Comparison of ENCODE assay signal across 8 cellular contexts in the genomic region with DNA sequence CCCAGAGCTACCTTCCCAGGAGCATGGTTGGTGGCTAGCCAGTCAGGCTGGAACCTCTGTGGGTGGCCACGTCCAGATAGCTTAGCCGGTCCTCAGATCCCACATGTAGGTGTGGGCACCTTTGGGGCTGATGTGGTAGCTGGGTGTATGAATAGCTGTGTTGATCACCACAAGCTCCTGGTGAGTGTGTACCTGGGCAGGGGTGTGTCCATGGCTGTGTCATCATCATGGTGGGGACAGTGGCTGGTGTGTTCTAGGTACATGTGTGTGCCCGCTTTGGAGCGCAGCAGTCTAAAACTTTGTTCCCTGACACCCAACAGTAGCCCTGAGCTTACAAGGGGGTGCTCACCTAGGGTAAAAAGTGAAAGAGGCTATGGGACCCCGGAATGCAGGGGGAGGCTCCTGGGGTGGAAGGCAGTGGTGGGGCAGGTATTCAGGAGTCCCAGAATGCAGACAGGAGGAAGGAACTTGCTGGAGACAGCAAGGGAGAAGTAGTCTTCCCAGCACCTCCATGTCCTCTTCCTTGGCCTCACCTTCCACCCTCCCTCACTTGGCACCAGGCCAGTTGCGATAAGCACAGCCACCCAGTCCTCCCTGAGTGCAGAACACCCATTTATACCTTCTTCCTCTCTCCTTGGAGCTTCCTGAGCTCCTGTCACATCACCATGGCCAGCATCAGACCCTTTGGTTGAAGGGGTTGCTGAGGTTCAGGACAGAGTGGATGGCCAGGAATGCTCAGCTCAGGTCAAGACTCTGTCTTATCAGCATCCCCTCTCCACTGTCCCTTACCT. TPM values are rescaled to one million over a fixed set of nuclear protein-coding genes. Genes with fewer than 3 reads are reported as not detected.
DNase-seq lines count a peak whose midpoint lies in the region; ATAC-seq, FAIRE-seq and TF ChIP-seq lines count a peak whose summit lies in the region.

No MANE protein-coding gene starts in this region.

- ATAC-seq in WTC11 (no peak), pancreas (peak; percentile 12 to 42 (median 22)), HG03571 (IDR thresholded peaks at IDR 0.05; ENCODE audit: unreplicated experiment) (no peak)

- no peak for FAIRE-seq in pancreas (lab: Jason Lieb, UNC)

- intact Hi-C loops in pancreas (cut with DNase I) = no loop called here

- peaks cover 19 to 37% (median 26%) of the 10 kb centered on the region in 3 donors for H3K36me3 Mint-ChIP-seq in CD8-positive, alpha-beta memory T cell
- no peaks in the 10 kb centered on the region for H3K36me3 Mint-ChIP-seq in WTC11

- no peaks in the 10 kb centered on the region for H3K9me3 Mint-ChIP-seq in CD8-positive, alpha-beta memory T cell
- H3K9me3 Mint-ChIP-seq in WTC11 = no peaks in the 10 kb centered on the region

- H3K27me3 ChIP-seq in CD8-positive, alpha-beta memory T cell (ENCODE audit: insufficient read depth, low read length, poor library complexity, severe bottlenecking) = no peaks in the 10 kb centered on the region
- H3K27me3 ChIP-seq in pancreas = no peaks in the 10 kb centered on the region

- peak in 2 of 5 donors; percentile 26 to 27 for DNase-seq in CD8-positive, alpha-beta memory T cell
- DNase-seq in WTC11 (ENCODE audit: low spot score) (no peak), erythroblast (lab: John Stamatoyannopoulos, UW) (peak; percentile 84 to 91), pancreas (peak; percentile 72 to 92 (median 82)), C1 segment of cervical spinal cord (lab: John Stamatoyannopoulos, UW) (no peak), mucosa of gallbladder (ENCODE audit: low spot score) (no peak), GM20000 (ENCODE audit: low spot score) (no peak)

- POLR2A ChIA-PET in CD8-positive, alpha-beta memory T cell (lab: Charles Lee) = interaction anchor here (0.9 to 6.7 kb wide), 5 partner anchors 10 to 41 kb away, joined by 3 to 56 read pairs (median 29); a partner anchor contains a TSS
- POLR2A ChIA-PET in WTC11 (lab: Charles Lee) = no interaction called here

- H3K27ac ChIP-seq in CD8-positive, alpha-beta memory T cell (ENCODE audit: low read depth, low read length) = peak overlapping the region; percentile 84
- peak overlapping the region in 3 of 4 donors; percentile 73 to 88 (median 80) for H3K27ac ChIP-seq in pancreas

- peak overlapping the region; percentile 91 to 99 (median 95) for H3K27ac Mint-ChIP-seq in CD8-positive, alpha-beta memory T cell
- no peak overlapping the region for H3K27ac Mint-ChIP-seq in WTC11

- peaks cover 72 to 83% (median 75%) of the 10 kb centered on the region in 3 donors for H3K4me1 Mint-ChIP-seq in CD8-positive, alpha-beta memory T cell
- peaks cover 14% of the 10 kb centered on the region for H3K4me1 Mint-ChIP-seq in WTC11

- H3K4me3 ChIP-seq in CD8-positive, alpha-beta memory T cell (ENCODE audit: low read length) = peak overlapping the region; percentile 98
- peak overlapping the region; percentile 77 to 90 (median 82) for H3K4me3 ChIP-seq in pancreas

- no peaks in the 10 kb centered on the region for H3K9me3 ChIP-seq in CD8-positive, alpha-beta memory T cell (ENCODE audit: low read length)
- H3K9me3 ChIP-seq in pancreas = no peaks in the 10 kb centered on the region

- TF ChIP-seq CTCF in WTC11 (IDR thresholded peaks at IDR 0.05) (no peak), pancreas (IDR thresholded peaks at IDR 0.05) (no peak), GM20000 (IDR thresholded peaks at IDR 0.05; ENCODE audit: extremely low read depth, missing control alignments) (no peak)

- H3K36me3 ChIP-seq in CD8-positive, alpha-beta memory T cell (ENCODE audit: insufficient read depth, low read length) = peaks cover 45% of the 10 kb centered on the region
- H3K36me3 ChIP-seq in pancreas = peaks cover 0 to 20% (median 12%) of the 10 kb centered on the region in 3 donors

- WGBS in pancreas, 2 donors = 52 to 62% methylated on average over 6 of the region's 6 CpGs

- H3K4me1 ChIP-seq in CD8-positive, alpha-beta memory T cell (ENCODE audit: insufficient read depth, low read length) = peaks cover 63% of the 10 kb centered on the region
- H3K4me1 ChIP-seq in pancreas = peaks cover 23 to 58% (median 24%) of the 10 kb centered on the region in 3 donors

- peak; percentile 81 for TF ChIP-seq POLR2A in erythroblast (IDR thresholded peaks at IDR 0.05; ENCODE audit: low read length)

- peak overlapping the region; percentile 82 to 97 (median 97) for H3K4me3 Mint-ChIP-seq in CD8-positive, alpha-beta memory T cell
- H3K4me3 Mint-ChIP-seq in WTC11 = peak overlapping the region; percentile 76

- CTCF ChIA-PET in CD8-positive, alpha-beta memory T cell (lab: Charles Lee) = interaction anchor here (1.4 to 21.6 kb wide), 5 partner anchors 9 to 42 kb away, joined by 3 to 724 read pairs (median 15); a partner anchor contains a TSS
- CTCF ChIA-PET in WTC11 (lab: Charles Lee) = interaction anchor here (0.6 to 4.4 kb wide), 6 partner anchors 20 to 275 kb away, joined by 3 to 70 read pairs (median 4); a partner anchor contains a TSS

- no peaks in the 10 kb centered on the region for H3K27me3 Mint-ChIP-seq in CD8-positive, alpha-beta memory T cell
- H3K27me3 Mint-ChIP-seq in WTC11 (ENCODE audit: low read depth) = peaks cover 46% of the 10 kb centered on the region

TF ChIP-seq in WTC11, 78 proteins besides CTCF, POLR2A, EP300 and RAD21:
- TF ChIP-seq, protein P1, sequence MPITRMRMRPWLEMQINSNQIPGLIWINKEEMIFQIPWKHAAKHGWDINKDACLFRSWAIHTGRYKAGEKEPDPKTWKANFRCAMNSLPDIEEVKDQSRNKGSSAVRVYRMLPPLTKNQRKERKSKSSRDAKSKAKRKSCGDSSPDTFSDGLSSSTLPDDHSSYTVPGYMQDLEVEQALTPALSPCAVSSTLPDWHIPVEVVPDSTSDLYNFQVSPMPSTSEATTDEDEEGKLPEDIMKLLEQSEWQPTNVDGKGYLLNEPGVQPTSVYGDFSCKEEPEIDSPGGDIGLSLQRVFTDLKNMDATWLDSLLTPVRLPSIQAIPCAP (CRISPR knock-in tag; IDR thresholded peaks at IDR 0.05) = no peak
- no peak for TF ChIP-seq GABPB1 (CRISPR knock-in tag; IDR thresholded peaks at IDR 0.05)
- TF ChIP-seq ZBTB21 (CRISPR knock-in tag; IDR thresholded peaks at IDR 0.05; ENCODE audit: borderline replicate concordance) = no peak
- TF ChIP-seq CREB1 (CRISPR knock-in tag; IDR thresholded peaks at IDR 0.05) = no peak
- TF ChIP-seq, protein P2, sequence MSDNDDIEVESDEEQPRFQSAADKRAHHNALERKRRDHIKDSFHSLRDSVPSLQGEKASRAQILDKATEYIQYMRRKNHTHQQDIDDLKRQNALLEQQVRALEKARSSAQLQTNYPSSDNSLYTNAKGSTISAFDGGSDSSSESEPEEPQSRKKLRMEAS (CRISPR knock-in tag; IDR thresholded peaks at IDR 0.05) = no peak
- no peak for TF ChIP-seq OVOL2 (CRISPR knock-in tag; IDR thresholded peaks at IDR 0.05; ENCODE audit: borderline replicate concordance)
- no peak for TF ChIP-seq IRF2 (CRISPR knock-in tag; IDR thresholded peaks at IDR 0.05; ENCODE audit: borderline replicate concordance, low read depth)

RNA-seq across cellular contexts. Expression of a gene that starts 1.2 kb away (rescaled TPM):
- 100 to 1,000 TPM; 216 to 222 TPM for total RNA-seq in CD8-positive, alpha-beta memory T cell
- 92.8 TPM for polyA plus RNA-seq in CD8-positive, alpha-beta memory T cell
- total RNA-seq in WTC11 (2021) (1.8 to 2.4 TPM (median 1.9 TPM) in 3 replicates), pancreas (10 to 100 TPM in 3 of 6 donors, 1 to 10 TPM in 3; 6.2 to 21.0 (median 9.5) TPM), mucosa of gallbladder (6.2 TPM)
- 10 to 100 TPM; 11.3 to 21.5 TPM for polyA plus RNA-seq in pancreas

RNA-seq across cellular contexts. Expression of a gene that starts 6.6 kb away (rescaled TPM):
- 100 to 1,000 TPM; 153 to 156 TPM for total RNA-seq in CD8-positive, alpha-beta memory T cell
- 57.0 TPM for polyA plus RNA-seq in CD8-positive, alpha-beta memory T cell
- total RNA-seq in WTC11 (2021) (52.7 to 60.2 TPM (median 54.4 TPM) in 3 replicates), pancreas (10 to 100 TPM; 21.9 to 30.6 (median 24.6) TPM), mucosa of gallbladder (27.4 TPM)
- polyA plus RNA-seq in pancreas = 10 to 100 TPM; 15.8 to 17.0 TPM

RNA-seq across cellular contexts. Expression of a gene that starts 41.1 kb away (rescaled TPM):
- total RNA-seq in CD8-positive, alpha-beta memory T cell = 10 to 100 TPM; 51.8 to 55.0 TPM
- polyA plus RNA-seq in CD8-positive, alpha-beta memory T cell = 27.4 TPM
- total RNA-seq in WTC11 (2021) (15.2 to 20.9 TPM (median 15.8 TPM) in 3 replicates), pancreas (10 to 100 TPM in 5 of 6 donors, 1 to 10 TPM in 1; 9.6 to 20.2 (median 11.8) TPM), mucosa of gallbladder (29.3 TPM)
- 10 to 100 TPM; 20.4 to 21.8 TPM for polyA plus RNA-seq in pancreas

RNA-seq across cellular contexts. Expression of a gene that starts 42.8 kb away (rescaled TPM):
- 10 to 100 TPM; 11.5 to 13.0 TPM for total RNA-seq in CD8-positive, alpha-beta memory T cell
- polyA plus RNA-seq in CD8-positive, alpha-beta memory T cell = 15.8 TPM
- total RNA-seq in WTC11 (2021) = 11.5 to 14.0 TPM (median 12.1 TPM) in 3 replicates
- total RNA-seq in pancreas = 1 to 10 TPM; 3.2 to 5.6 (median 4.5) TPM
- polyA plus RNA-seq in pancreas = 1 to 10 TPM; 5.3 to 8.9 TPM
- 12.3 TPM for total RNA-seq in mucosa of gallbladder

Comparison
In these comparisons a context has a peak if more than half of its experiments do, and no peak if none do; other contexts are left out.
1. DNase-seq: peak in erythroblast (2 of 2) and pancreas (6 of 6); none in WTC11 (single experiment), C1 segment of cervical spinal cord (0 of 14), mucosa of gallbladder (single experiment) and GM20000 (single experiment).
2. ATAC-seq: peak in pancreas (4 of 4); none in WTC11 (single experiment) and HG03571 (single experiment).
3. RNA of a gene that starts 1.2 kb away (total RNA-seq): 216 to 222 TPM in CD8-positive, alpha-beta memory T cell; 6.2 to 21.0 TPM in pancreas, 6.2 TPM in mucosa of gallbladder (single experiment) and 1.8 to 2.4 TPM in WTC11; every median in the first group is over 4 times any median in the second.